10 cellular contexts compared by ENCODE assay signal in genomic region chr14:73223049-73223448, GRCh38. TPM values are rescaled to one million over a fixed set of nuclear protein-coding genes. Genes with fewer than 3 reads are reported as not detected.
A peak's percentile ranks its signal among the peaks of the same experiment; 100 is the strongest.
DNase-seq lines count a peak whose midpoint lies in the region; ATAC-seq, FAIRE-seq and TF ChIP-seq lines count a peak whose summit lies in the region.
"Had no signal": no experiment of that assay in that cellular context is flagged by ENCODE, and none has a peak within 500 bp of the region (broad histone marks: within the 10 kb centered on the region; RNA-seq: fewer than 3 reads in every experiment).

No MANE protein-coding gene starts in this region.

- H4K20me1 ChIP-seq in H1 (replicated peaks in 1 of 2; ENCODE audit: control insufficient read depth in 1 of 2, insufficient read depth in 2 of 2, low read length in 2 of 2) (peaks cover 1 to 4% of the 10 kb centered on the region in 2 experiments), PC-3 (ENCODE audit: low read length) (0 out of 2 replicates have a peak, but pooled peaks cover 3% of the 10 kb centered on the region)

- POLR2A ChIA-PET in H1 (lab: Charles Lee; ENCODE audit: partially characterized antibody) (interaction anchor here (0.7 to 1.3 kb wide), 4 partner anchors 9 to 42 kb away, joined by 3 read pairs; no protein-coding TSS in a partner anchor), PC-3 (lab: Charles Lee; ENCODE audit: unreplicated experiment) (no interaction called here)

- no peak overlapping the region for H4K8ac ChIP-seq in H1 (ENCODE audit: extremely low read depth, insufficient read depth, low read length)

- no peak overlapping the region for H3K9ac ChIP-seq in H1 (replicated peaks in 1 of 4; ENCODE audit: extremely low read depth in 1 of 4, low read depth in 3 of 4, low read length in 3 of 4)
- no peak overlapping the region for H3K9ac ChIP-seq in PC-3 (ENCODE audit: low read length)

- WGBS in H1 (ENCODE audit: extremely low coverage in 1 of 2, insufficient coverage in 1 of 2, insufficient read length in 1 of 2, insufficient replicate concordance in 2 of 2, low coverage in 1 of 2, low lambda C conversion rate in 2 of 2, missing lambda C conversion rate in 1 of 2), 2 experiments, result 46% methylated on average over 5 of the region's 5 CpGs; no CpG with 5 or more reads in 1 of the 2 experiments
- WGBS in suprapubic skin, result 47% methylated on average over 5 of the region's 5 CpGs

- no peak for DNase-seq in Right ventricle myocardium superior
- DNase-seq in left ventricle myocardium inferior, result no peak
- DNase-seq in H1 (ENCODE audit: low read depth in 1 of 2, low spot score in 2 of 2), result no peak
- peak in 1 of 2 donors; percentile 80 for DNase-seq in suprapubic skin (ENCODE audit: low spot score in 2 of 2)
- no peak for DNase-seq in PC-3
- DNase-seq: SJCRH30 had no signal

- H2BK12ac ChIP-seq in H1 (ENCODE audit: low read depth, low read length), result no peak overlapping the region

- H3K4me1 ChIP-seq in left ventricle myocardium inferior (peaks cover 8% of the 10 kb centered on the region), H1 (replicated peaks in 1 of 4; ENCODE audit: control insufficient read depth in 3 of 4, insufficient read depth in 4 of 4, low read length in 3 of 4) (peaks cover 0 to 8% (median 4%) of the 10 kb centered on the region in 4 experiments; a peak in 5 of 7 replicates), suprapubic skin (peaks cover 15% of the 10 kb centered on the region), PC-3 (ENCODE audit: insufficient read depth, low read length) (peaks cover 8% of the 10 kb centered on the region)
- H3K4me1 ChIP-seq: SJCRH30 had no signal

- H2AFZ ChIP-seq in H1 (ENCODE audit: low read length) (no peak overlapping the region), PC-3 (ENCODE audit: low read length) (no peak overlapping the region)

- ATAC-seq in Right ventricle myocardium superior (ENCODE audit: poor library complexity) (peak; percentile 73), HG03342 (IDR thresholded peaks at IDR 0.05; ENCODE audit: unreplicated experiment) (peak; percentile 66), PC-3 (no peak), HG03039 (IDR thresholded peaks at IDR 0.05; ENCODE audit: unreplicated experiment) (no peak), GM21423 (IDR thresholded peaks at IDR 0.05; ENCODE audit: unreplicated experiment) (no peak)

- H3K27ac ChIP-seq in left ventricle myocardium inferior (replicated peaks) (no peak overlapping the region), H1 (ENCODE audit: low read depth, low read length) (no peak overlapping the region), suprapubic skin (peak overlapping the region; percentile 63), PC-3 (ENCODE audit: low read length) (no peak overlapping the region)
- H3K27ac ChIP-seq: C4-2B, SJCRH30 had no signal

- no peak overlapping the region for H4K91ac ChIP-seq in H1 (replicated peaks; ENCODE audit: insufficient read length, low read length)

- no peak overlapping the region for H3K4ac ChIP-seq in H1 (replicated peaks; ENCODE audit: insufficient read length, low read depth, low read length)

- H3K23me2 ChIP-seq in H1 (ENCODE audit: low read depth, low read length), result no peaks in the 10 kb centered on the region

- no peaks in the 10 kb centered on the region for H3F3A ChIP-seq in PC-3 (ENCODE audit: low read length, unreplicated experiment)

- BruUV-seq in PC-3 (replicated peaks; lab: Mats Ljungman, UMichigan), result no TSS peak

- H4K5ac ChIP-seq in H1 (ENCODE audit: insufficient read length, low read depth, low read length), result no peak overlapping the region

- no peaks in the 10 kb centered on the region for H3K9me2 ChIP-seq in PC-3 (replicated peaks; ENCODE audit: low read length)

- no peak for TF ChIP-seq CTCF in left ventricle myocardium inferior (IDR thresholded peaks at IDR 0.05; ENCODE audit: borderline replicate concordance)
- TF ChIP-seq CTCF in H1 (IDR thresholded peaks at IDR 0.05; ENCODE audit: control extremely low read depth in 1 of 3, insufficient read depth in 1 of 3, low read depth in 1 of 3, low read length in 3 of 3), result no peak
- TF ChIP-seq CTCF in suprapubic skin (IDR thresholded peaks at IDR 0.05), result no peak
- TF ChIP-seq CTCF in PC-3 (conservative IDR thresholded peaks at IDR 0.05; ENCODE audit: low read depth, low read length), result no peak

- no peak overlapping the region for H2BK120ac ChIP-seq in H1 (replicated peaks; ENCODE audit: low read depth, low read length)

- no peaks in the 10 kb centered on the region for H3K9me3 ChIP-seq in left ventricle myocardium inferior (replicated peaks)
- H3K9me3 ChIP-seq in H1 (ENCODE audit: insufficient read depth in 2 of 2, low read depth in 1 of 2, low read length in 1 of 2), result no peaks in the 10 kb centered on the region
- H3K9me3 ChIP-seq in suprapubic skin, result no peaks in the 10 kb centered on the region
- no peaks in the 10 kb centered on the region for H3K9me3 ChIP-seq in PC-3 (ENCODE audit: low read length)
- H3K9me3 ChIP-seq: SJCRH30 had no signal

- no peak overlapping the region for H3K14ac ChIP-seq in H1 (ENCODE audit: insufficient read length)

- no peak overlapping the region for H2AK5ac ChIP-seq in H1 (ENCODE audit: low read depth, low read length)

- no peak overlapping the region for H3K23ac ChIP-seq in H1 (ENCODE audit: insufficient read length)

- no peaks in the 10 kb centered on the region for H3K79me2 ChIP-seq in H1 (ENCODE audit: control insufficient read depth in 1 of 2, insufficient read depth in 2 of 2, low read length in 2 of 2)
- H3K79me2 ChIP-seq in PC-3 (ENCODE audit: low read length), result no peaks in the 10 kb centered on the region

- no peak overlapping the region for H3K18ac ChIP-seq in H1 (ENCODE audit: extremely low read depth, low read length)

- H3K27me3 ChIP-seq in left ventricle myocardium inferior (ENCODE audit: low read depth) (no peaks in the 10 kb centered on the region), H1 (replicated peaks in 1 of 4; ENCODE audit: control insufficient read depth in 3 of 4, extremely low read depth in 1 of 4, insufficient read depth in 3 of 4, low read length in 3 of 4) (no peaks in the 10 kb centered on the region), suprapubic skin (no peaks in the 10 kb centered on the region), PC-3 (ENCODE audit: low read length) (no peaks in the 10 kb centered on the region)
- H3K27me3 ChIP-seq: SJCRH30 had no signal

- H2BK15ac ChIP-seq in H1 (ENCODE audit: low read length), result no peak overlapping the region

- no peak; a peak in 1 of 4 replicates for TF ChIP-seq RAD21 in H1 (IDR thresholded peaks at IDR 0.05 in 1 of 2, conservative IDR thresholded peaks at IDR 0.05 in 1 of 2; ENCODE audit: low read depth in 2 of 2, low read length in 2 of 2)

- CTCF ChIA-PET in H1 (lab: Charles Lee; ENCODE audit: partially characterized antibody) (interaction anchor here (0.7 to 2.9 kb wide), 3 partner anchors 10 to 66 kb away, joined by 3 to 14 read pairs (median 3); no protein-coding TSS in a partner anchor), PC-3 (lab: Charles Lee) (interaction anchor here (1.0 kb wide), 1 partner anchor 13 kb away, joined by 3 read pairs; no protein-coding TSS in a partner anchor)

- H3K36me3 ChIP-seq in left ventricle myocardium inferior (peaks cover 35% of the 10 kb centered on the region), H1 (ENCODE audit: control insufficient read depth in 2 of 4, insufficient read depth in 4 of 4, low read length in 3 of 4) (peaks cover 4 to 19% (median 10%) of the 10 kb centered on the region in 4 experiments; a peak in 7 of 8 replicates), suprapubic skin (peaks cover 27% of the 10 kb centered on the region), PC-3 (ENCODE audit: low read depth, low read length) (peaks cover 20% of the 10 kb centered on the region)
- H3K36me3 ChIP-seq: SJCRH30 had no signal

- no peak overlapping the region for H2BK20ac ChIP-seq in H1 (ENCODE audit: low read length)

- H3K4me3 ChIP-seq in left ventricle myocardium inferior, result no peak overlapping the region
- H3K4me3 ChIP-seq in H1 (ENCODE audit: extremely low read depth in 1 of 4, insufficient read depth in 2 of 4, low read depth in 3 of 4, low read length in 4 of 4), result no peak overlapping the region
- H3K4me3 ChIP-seq in suprapubic skin, result no peak overlapping the region
- no peak overlapping the region for H3K4me3 ChIP-seq in PC-3 (ENCODE audit: low read length)
- H3K4me3 ChIP-seq: SJCRH30 had no signal

- H3K79me1 ChIP-seq in H1 (ENCODE audit: low read depth, low read length), result no peaks in the 10 kb centered on the region

- peak; percentile 13 for FAIRE-seq in H1 (lab: Jason Lieb, UNC)

- H2BK5ac ChIP-seq in H1 (ENCODE audit: low read depth, low read length), result no peak overlapping the region; the same call in 1 of the 2 replicates

- no peak for TF ChIP-seq POLR2A in H1 (IDR thresholded peaks at IDR 0.05; ENCODE audit: control extremely low read depth in 1 of 2, low read depth in 2 of 2, low read length in 2 of 2)
- no peak for TF ChIP-seq POLR2A in suprapubic skin (IDR thresholded peaks at IDR 0.05)

- no peak overlapping the region for H3K56ac ChIP-seq in H1 (replicated peaks; ENCODE audit: insufficient read length, low read depth, low read length)

- H3K4me2 ChIP-seq in H1 (ENCODE audit: insufficient read depth in 1 of 2, low read depth in 2 of 2, low read length in 2 of 2) (0 out of 4 replicates have a peak overlapping the region, but pooled peaks have one; percentile 9 to 24), PC-3 (ENCODE audit: low read length) (no peak overlapping the region)

- no peak for TF ChIP-seq EP300 in H1 (IDR thresholded peaks at IDR 0.05; ENCODE audit: borderline replicate concordance in 1 of 2, low read depth in 2 of 2, low read length in 2 of 2)
- no peak for TF ChIP-seq EP300 in suprapubic skin (IDR thresholded peaks at IDR 0.05)

- intact Hi-C loops in Right ventricle myocardium superior (cut with DNase I) (no loop called here), left ventricle myocardium inferior (cut with micrococcal nuclease) (no loop called here), PC-3 (cut with micrococcal nuclease) (loop anchor here (10.0 kb wide), 1 partner anchor 342 kb away; the partner anchor contains the start of gene ACOT2)

RNA-seq across cellular contexts. Expression of gene PAPLN, which starts 14.3 kb away (rescaled TPM):
- total RNA-seq in Right ventricle myocardium superior (2.5 TPM), left ventricle myocardium inferior (1.2 TPM), suprapubic skin (10 to 100 TPM; 15.9 to 44.9 (median 23.5) TPM), PC-3 (2014; rRNA removed) (0.35 and 0.40 TPM in 2 replicates)
- 14.8 and 15.9 TPM in 2 replicates for total RNA-seq in H1 (2021; fragmentation: NEBNext Ultra II Directional; extraction: Animal tissue kit (Norgen Biotek cat#: 25700))
- polyA plus RNA-seq in H1 (2011; rRNA removed), result 25.6 and 33.7 TPM in 2 replicates
- 34.9 TPM for polyA plus RNA-seq in H1 (2011; cell fraction: cytosol; rRNA removed)
- 176 TPM for polyA plus RNA-seq in H1 (2011; cell fraction: nucleus; rRNA removed)
- polyA plus RNA-seq in H1 (2012, experiment 1 of 2), result 23.8 to 37.0 TPM (median 27.7 TPM) in 4 replicates
- polyA plus RNA-seq in H1 (2012, experiment 2 of 2), result 10.2 TPM
- polyA plus RNA-seq in H1 (2013, experiment 1 of 2), result 4.1 TPM
- polyA plus RNA-seq in H1 (2013, experiment 2 of 2), result 3.1 TPM
- polyA minus RNA-seq in H1 (2011; rRNA and poly(A)+ RNA removed), result 22.0 and 24.4 TPM in 2 replicates
- polyA minus RNA-seq in H1 (2011; cell fraction: cytosol; rRNA and poly(A)+ RNA removed), result 22.1 TPM
- 58.7 TPM for polyA minus RNA-seq in H1 (2011; cell fraction: nucleus; rRNA and poly(A)+ RNA removed)
- total RNA-seq: SJCRH30 had no signal

Comparison
In these comparisons a context has a peak if more than half of its experiments do, and no peak if none do; other contexts are left out.
1. ATAC-seq: peak in Right ventricle myocardium superior (single experiment) and HG03342 (single experiment); none in PC-3 (single experiment), HG03039 (single experiment) and GM21423 (single experiment).